11 cellular contexts compared by ENCODE assay signal in genomic region chr2:206225435-206226232, GRCh38. TPM values are rescaled to one million over a fixed set of nuclear protein-coding genes. Genes with fewer than 3 reads are reported as not detected.
DNase-seq lines count a peak whose midpoint lies in the region; ATAC-seq and TF ChIP-seq lines count a peak whose summit lies in the region.
"Had no signal": no experiment of that assay in that cellular context is flagged by ENCODE, and none has a peak within 500 bp of the region (broad histone marks: within the 10 kb centered on the region; RNA-seq: fewer than 3 reads in every experiment).

No MANE protein-coding gene starts in this region.

- no peak overlapping the region for H2AFZ ChIP-seq in GM23248

- TF ChIP-seq CTCF in GM12864 (IDR thresholded peaks at IDR 0.05; ENCODE audit: low read depth, low read length, missing control alignments): no peak

- ATAC-seq in GM19043 (IDR thresholded peaks at IDR 0.05; ENCODE audit: low read depth, unreplicated experiment) (peak; percentile 67), HG03378 (IDR thresholded peaks at IDR 0.05; ENCODE audit: unreplicated experiment) (peak; percentile 91)

- peak; percentile 25 for DNase-seq in GM12864 (ENCODE audit: low read depth)
- no peak for DNase-seq in HEK293T (ENCODE audit: extremely low spot score)
- DNase-seq in GM23248: no peak
- DNase-seq in NCI-H2107 (lab: John Stamatoyannopoulos, UW): no peak
- DNase-seq in anterior cingulate cortex (lab: John Stamatoyannopoulos, UW): no peak
- DNase-seq in activated CD4-positive, alpha-beta T cell treated with anti-CD3 and anti-CD28 coated beads, Interleukin-2, amount 50 U/mL, for 4 hours: no peak
- DNase-seq: IMR-90; stimulated activated CD4-positive, alpha-beta T cell treated with anti-CD3 and anti-CD28 coated beads, Interleukin-2, amount 100 ng/mL, for 24 hours had no signal

- H3K27me3 ChIP-seq in GM23248 (replicated peaks; ENCODE audit: insufficient read depth): no peaks in the 10 kb centered on the region

- POLR2A ChIA-PET in HEK293T (lab: Yijun Ruan, JAX): no interaction called here

- no peak overlapping the region for H3K27ac ChIP-seq in GM23248
- H3K27ac ChIP-seq: SK-N-MC had no signal

- no peaks in the 10 kb centered on the region for H3K9me3 ChIP-seq in GM23248 (ENCODE audit: low read depth)

- H3K9me2 ChIP-seq in GM23248 (ENCODE audit: insufficient read depth): no peaks in the 10 kb centered on the region

- in situ Hi-C loops in GM23248 (cut with MboI): no loop called here

- H3K4me1 ChIP-seq in GM23248 (ENCODE audit: insufficient read depth): no peaks in the 10 kb centered on the region

- no peaks in the 10 kb centered on the region for H3F3A ChIP-seq in GM23248 (ENCODE audit: insufficient read depth)

- CTCF ChIA-PET in HEK293T (lab: Yijun Ruan, JAX): interaction anchor here (0.6 kb wide), 2 partner anchors 35 to 108 kb away, joined by 3 read pairs; no protein-coding TSS in a partner anchor

- no peaks in the 10 kb centered on the region for H3K79me2 ChIP-seq in GM23248 (ENCODE audit: insufficient read depth)

- WGBS in GM23248 (ENCODE audit: low coverage in 1 of 2, low lambda C conversion rate in 2 of 2, missing lambda C conversion rate in 2 of 2), 2 experiments: 43 to 47% methylated on average over 5 of the region's 5 CpGs

- H3K4me3 ChIP-seq in GM12864 (ENCODE audit: low read depth, low read length): no peak overlapping the region
- no peak overlapping the region for H3K4me3 ChIP-seq in GM23248
- H3K4me3 ChIP-seq: SK-N-MC had no signal

- H3K9ac ChIP-seq in GM23248: no peak overlapping the region

- H3K4me2 ChIP-seq in GM23248 (ENCODE audit: unreplicated experiment): no peak overlapping the region

- no peaks in the 10 kb centered on the region for H3K36me3 ChIP-seq in GM23248 (ENCODE audit: low read depth)

- H4K20me1 ChIP-seq in GM23248 (ENCODE audit: insufficient read depth): no peaks in the 10 kb centered on the region

TF ChIP-seq in HEK293T, 16 proteins besides CTCF, POLR2A, EP300 and RAD21:
- TF ChIP-seq HDGF (IDR thresholded peaks at IDR 0.05; ENCODE audit: borderline replicate concordance) (no peak), PKNOX1 (IDR thresholded peaks at IDR 0.05) (peak; percentile 9; the same call in 1 of the 2 replicates)

RNA-seq across cellular contexts. Expression of gene ZDBF2, which starts 48.8 kb away (rescaled TPM):
- total RNA-seq in GM23248 (2014; rRNA removed; shearing (Covaris generic)): 9.1 and 10.2 TPM in 2 replicates
- 2.5 and 3.0 TPM in 2 replicates for polyA plus RNA-seq in GM23248 (2016; fragmentation: Nextera tagmentation; extraction: Ambion mirVana)
